9 cellular contexts compared by ENCODE assay signal in genomic region chr16:68234188-68235104, GRCh38. TPM values are rescaled to one million over a fixed set of nuclear protein-coding genes. Genes with fewer than 3 reads are reported as not detected.
DNase-seq lines count a peak whose midpoint lies in the region; ATAC-seq and TF ChIP-seq lines count a peak whose summit lies in the region.
"Had no signal": no experiment of that assay in that cellular context is flagged by ENCODE, and none has a peak within 500 bp of the region (broad histone marks: within the 10 kb centered on the region; RNA-seq: fewer than 3 reads in every experiment).

No MANE protein-coding gene starts in this region.

- ATAC-seq in HG02763 (IDR thresholded peaks at IDR 0.05; ENCODE audit: unreplicated experiment) (no peak), GM18870 (IDR thresholded peaks at IDR 0.05; ENCODE audit: unreplicated experiment) (no peak)

- H3K9me3 Mint-ChIP-seq in osteocyte (ENCODE audit: unreplicated experiment): no peaks in the 10 kb centered on the region

- no peaks in the 10 kb centered on the region for H3K36me3 ChIP-seq in ovary

- H3K36me3 Mint-ChIP-seq in osteocyte (ENCODE audit: unreplicated experiment): peaks cover 2% of the 10 kb centered on the region

- no peak for TF ChIP-seq POLR2A in ovary (IDR thresholded peaks at IDR 0.05)

- H3K9me3 ChIP-seq in ovary: no peaks in the 10 kb centered on the region

- H3K4me3 Mint-ChIP-seq in osteocyte (ENCODE audit: unreplicated experiment): no peak overlapping the region

- H3K27me3 ChIP-seq in ovary: no peaks in the 10 kb centered on the region

- WGBS in ovary, 3 donors: 58 to 67% (median 66%) methylated on average over 13 of the region's 13 CpGs

- H3K27ac Mint-ChIP-seq in osteocyte (ENCODE audit: unreplicated experiment): no peak overlapping the region

- no peak for TF ChIP-seq EP300 in ovary (IDR thresholded peaks at IDR 0.05)

- H3K27ac ChIP-seq in ovary: no peak overlapping the region

- intact Hi-C loops in ovary (cut with DNase I): loop anchor here in 2 of 4 donors (5.0 to 10.0 kb wide), 3 partner anchors 140 to 242 kb away; partner anchors contain the start of gene NFATC3 (in 1 of the 2)

- no peak for TF ChIP-seq CTCF in epithelial cell of esophagus (IDR thresholded peaks at IDR 0.05; ENCODE audit: insufficient read depth, low read depth, low read length, missing control alignments)
- no peak for TF ChIP-seq CTCF in ovary (IDR thresholded peaks at IDR 0.05)
- no peak for TF ChIP-seq CTCF in osteocyte (IDR thresholded peaks at IDR 0.05)

- no peaks in the 10 kb centered on the region for H3K27me3 Mint-ChIP-seq in osteocyte (ENCODE audit: unreplicated experiment)

- peaks cover 12% of the 10 kb centered on the region for H3K4me1 ChIP-seq in ovary (ENCODE audit: insufficient read depth)

- H3K4me3 ChIP-seq in epithelial cell of esophagus (ENCODE audit: low read length): peak overlapping the region; percentile 94
- no peak overlapping the region for H3K4me3 ChIP-seq in ovary

- DNase-seq in GF-D8 (lab: John Stamatoyannopoulos, UW) (peak; percentile 13), NCI-H345 (lab: John Stamatoyannopoulos, UW) (peak; percentile 81), epithelial cell of esophagus (ENCODE audit: low read depth) (peak; percentile 93), ovary (peak in 4 of 5 donors; percentile 45 to 54 (median 47)), osteocyte (ENCODE audit: extremely low spot score, unreplicated experiment) (no peak), dedifferentiated amniotic fluid mesenchymal stem cell (ENCODE audit: extremely low spot score) (no peak)

- peaks cover 21% of the 10 kb centered on the region for H3K4me1 Mint-ChIP-seq in osteocyte (ENCODE audit: unreplicated experiment)

RNA-seq across cellular contexts. Expression of gene ESRP2, which starts 1.5 kb away (rescaled TPM):
- 10 to 100 TPM in 1 of 7 donors, 1 to 10 TPM in 4, under 1 TPM in 2; 0.68 to 13.8 (median 2.1) TPM for total RNA-seq in ovary
- polyA plus RNA-seq in ovary: under 1 TPM; 0.17 to 0.44 TPM
- total RNA-seq in osteocyte: 0.16 and 0.24 TPM in 2 replicates
- total RNA-seq: frontal cortex had no signal

RNA-seq across cellular contexts. Expression of gene PLA2G15, which starts 10.7 kb away (rescaled TPM):
- 10 to 100 TPM in 3 of 7 donors, 1 to 10 TPM in 4; 7.7 to 18.4 (median 9.7) TPM for total RNA-seq in ovary
- polyA plus RNA-seq in ovary: 10 to 100 TPM in 1 of 2 donors, 1 to 10 TPM in 1; 7.3 to 12.4 TPM
- total RNA-seq in osteocyte: 25.9 and 27.9 TPM in 2 replicates

RNA-seq across cellular contexts. Expression of gene SLC7A6, which starts 29.9 kb away (rescaled TPM):
- total RNA-seq in ovary: 10 to 100 TPM in 3 of 7 donors, 1 to 10 TPM in 4; 5.5 to 14.4 (median 9.0) TPM
- polyA plus RNA-seq in ovary: 10 to 100 TPM in 1 of 2 donors, 1 to 10 TPM in 1; 3.1 to 11.5 TPM
- total RNA-seq in osteocyte: 50.7 and 52.9 TPM in 2 replicates

Comparison
In these comparisons a context has a peak if more than half of its experiments do, and no peak if none do; other contexts are left out.
1. DNase-seq: peak in GF-D8 (single experiment), NCI-H345 (single experiment), epithelial cell of esophagus (single experiment) and ovary (4 of 5); none in osteocyte (single experiment) and dedifferentiated amniotic fluid mesenchymal stem cell (single experiment).